In the genomic region with DNA sequence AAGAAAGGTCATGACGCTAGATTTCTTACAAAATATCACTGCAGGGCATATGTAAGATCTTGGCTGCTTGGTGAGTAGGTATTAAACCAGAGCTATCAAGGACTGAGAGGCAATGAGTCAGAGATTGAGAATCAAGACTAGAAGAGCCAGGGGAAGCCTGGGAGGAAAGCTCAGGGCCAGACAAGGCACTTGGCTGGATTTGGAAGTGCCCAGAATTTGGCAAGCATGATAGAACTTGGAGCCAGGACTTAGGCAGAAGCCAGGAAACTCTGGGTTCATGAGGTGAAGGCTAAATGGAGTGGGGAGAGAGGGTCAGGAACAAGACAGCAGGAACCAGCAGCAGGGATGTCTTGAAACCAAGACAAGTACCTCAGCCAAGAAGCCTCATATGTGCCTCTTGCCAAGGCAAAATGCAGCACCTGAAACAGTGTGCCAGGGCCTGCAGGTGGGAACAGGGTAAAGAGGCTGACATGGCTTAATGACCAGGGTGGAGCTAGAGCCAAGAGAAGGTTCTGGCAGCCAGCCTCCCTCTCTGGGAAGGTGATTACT, we compare ENCODE assay signal across 13 cellular contexts. TPM values are rescaled to one million over a fixed set of nuclear protein-coding genes. Genes with fewer than 3 reads are reported as not detected.
A peak's percentile ranks its signal among the peaks of the same experiment; 100 is the strongest.
DNase-seq lines count a peak whose midpoint lies in the region; ATAC-seq and TF ChIP-seq lines count a peak whose summit lies in the region.
"Had no signal": no experiment of that assay in that cellular context is flagged by ENCODE, and none has a peak within 500 bp of the region (broad histone marks: within the 10 kb centered on the region; RNA-seq: fewer than 3 reads in every experiment).

No MANE protein-coding gene starts in this region.

- no peaks in the 10 kb centered on the region for H3K36me3 ChIP-seq in heart right ventricle

- 61 to 84% methylated on average over 1 of the region's 1 CpG for WGBS in heart right ventricle, 2 donors

- H3K4me3 ChIP-seq in heart right ventricle = no peak overlapping the region

- DNase-seq in NCI-H2196 (lab: John Stamatoyannopoulos, UW; ENCODE audit: unreplicated experiment) (peak; percentile 35), NCI-H2196 treated with DMSO at 0.1 percent for 48 hours (lab: John Stamatoyannopoulos, UW; ENCODE audit: unreplicated experiment) (no peak), astrocyte of the hippocampus (ENCODE audit: low read depth, low spot score) (peak; percentile 61), heart right ventricle (peak in 1 of 2 donors; percentile 21), stromal cell of bone marrow (ENCODE audit: low read depth) (peak; percentile 65), NOMO-1 treated with DMSO at 0.1 percent for 48 hours (lab: John Stamatoyannopoulos, UW; ENCODE audit: unreplicated experiment) (no peak)
- no peak for DNase-seq in stimulated activated CD4-positive, alpha-beta T cell treated with anti-CD3 and anti-CD28 coated beads, Interleukin-2, amount 100 ng/mL, for 24 hours
- no peak for DNase-seq in activated effector memory CD4-positive, alpha-beta T cell treated with Interleukin-2 at 50 U/mL for 16 hours
- DNase-seq: activated T-cell treated with anti-CD3 and anti-CD28 coated beads for 4 hours; NCI-H1105 treated with DMSO at 0.1 percent for 48 hours; stimulated activated CD4-positive, alpha-beta T cell treated with anti-CD3 and anti-CD28 coated beads, Interleukin-4, amount 100 ng/mL, for 1 hour had no signal

- intact Hi-C loops in heart right ventricle (cut with DNase I) = loop anchor here in 1 of 10 donors (5.0 kb wide), 1 partner anchor 195 kb away; no protein-coding TSS in a partner anchor

- ATAC-seq in heart right ventricle = peak; percentile 42 to 92 (median 76)
- ATAC-seq: HCT116 had no signal

- H3K9me3 ChIP-seq in heart right ventricle = no peaks in the 10 kb centered on the region

- peak overlapping the region in 1 of 10 donors; percentile 7 for H3K27ac ChIP-seq in heart right ventricle

- peaks cover 0 to 12% (median 5%) of the 10 kb centered on the region in 9 donors for H3K4me1 ChIP-seq in heart right ventricle

- no peaks in the 10 kb centered on the region for H3K27me3 ChIP-seq in heart right ventricle

- no peak for TF ChIP-seq CTCF in heart right ventricle (IDR thresholded peaks at IDR 0.05)

RNA-seq across cellular contexts. Expression of a gene that starts 49.9 kb away (rescaled TPM):
- total RNA-seq in heart right ventricle = 1 to 10 TPM in 5 of 10 donors, under 1 TPM in 3, not detected in 2; 0.21 to 9.4 (median 2.1) TPM
- polyA plus RNA-seq in heart right ventricle = under 1 TPM; 0.43 to 0.59 TPM
- total RNA-seq: OCI-LY7 had no signal

Comparison
In these comparisons a context has a peak if more than half of its experiments do, and no peak if none do; other contexts are left out.
1. DNase-seq: peak in NCI-H2196 (single experiment), astrocyte of the hippocampus (single experiment) and stromal cell of bone marrow (single experiment); none in NCI-H2196 treated with DMSO at 0.1 percent for 48 hours (single experiment), stimulated activated CD4-positive, alpha-beta T cell treated with anti-CD3 and anti-CD28 coated beads, Interleukin-2, amount 100 ng/mL, for 24 hours (0 of 2), activated effector memory CD4-positive, alpha-beta T cell treated with Interleukin-2 at 50 U/mL for 16 hours (single experiment) and NOMO-1 treated with DMSO at 0.1 percent for 48 hours (single experiment).